Comparison of ENCODE assay signal across 1 cellular context in the genomic region with DNA sequence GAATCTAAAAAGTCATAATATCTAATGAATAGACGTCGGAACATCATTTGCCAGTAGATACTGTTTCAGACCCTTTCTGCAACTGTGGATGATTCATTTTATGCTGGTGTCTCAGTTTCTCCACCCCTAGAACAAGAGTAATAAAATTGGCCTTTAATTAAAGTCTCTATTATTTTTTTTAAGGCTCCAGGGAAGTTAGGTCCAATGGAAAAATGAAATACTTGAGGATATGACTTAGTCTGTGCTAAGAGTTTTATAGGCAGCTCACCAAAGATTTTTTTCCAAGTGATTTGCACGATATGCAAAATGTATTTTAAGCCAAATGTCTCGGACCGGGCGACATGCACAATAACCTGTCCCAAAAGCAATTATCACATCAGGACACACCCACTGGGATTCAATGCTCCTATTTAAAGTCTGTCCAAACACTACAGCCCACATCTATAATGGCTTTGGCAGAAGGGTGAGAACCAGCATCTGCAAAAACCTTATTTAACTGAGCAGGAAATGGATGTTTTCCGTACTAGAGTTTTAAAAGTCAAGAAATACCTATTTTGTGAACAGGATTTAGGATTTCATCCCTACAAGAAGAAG.
TF ChIP-seq lines count a peak whose summit lies in the region.

No MANE protein-coding gene starts in this region.

TF ChIP-seq in HCT116, 20 proteins besides CTCF, POLR2A, EP300 and RAD21 (continued from another document):
- TF ChIP-seq, protein P1, sequence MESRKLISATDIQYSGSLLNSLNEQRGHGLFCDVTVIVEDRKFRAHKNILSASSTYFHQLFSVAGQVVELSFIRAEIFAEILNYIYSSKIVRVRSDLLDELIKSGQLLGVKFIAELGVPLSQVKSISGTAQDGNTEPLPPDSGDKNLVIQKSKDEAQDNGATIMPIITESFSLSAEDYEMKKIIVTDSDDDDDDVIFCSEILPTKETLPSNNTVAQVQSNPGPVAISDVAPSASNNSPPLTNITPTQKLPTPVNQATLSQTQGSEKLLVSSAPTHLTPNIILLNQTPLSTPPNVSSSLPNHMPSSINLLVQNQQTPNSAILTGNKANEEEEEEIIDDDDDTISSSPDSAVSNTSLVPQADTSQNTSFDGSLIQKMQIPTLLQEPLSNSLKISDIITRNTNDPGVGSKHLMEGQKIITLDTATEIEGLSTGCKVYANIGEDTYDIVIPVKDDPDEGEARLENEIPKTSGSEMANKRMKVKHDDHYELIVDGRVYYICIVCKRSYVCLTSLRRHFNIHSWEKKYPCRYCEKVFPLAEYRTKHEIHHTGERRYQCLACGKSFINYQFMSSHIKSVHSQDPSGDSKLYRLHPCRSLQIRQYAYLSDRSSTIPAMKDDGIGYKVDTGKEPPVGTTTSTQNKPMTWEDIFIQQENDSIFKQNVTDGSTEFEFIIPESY (IDR thresholded peaks at IDR 0.05; ENCODE audit: extremely low read depth, insufficient replicate concordance, low read length) = no peak
- no peak for TF ChIP-seq SIN3A (IDR thresholded peaks at IDR 0.05; ENCODE audit: low read depth)
- TF ChIP-seq SRF (IDR thresholded peaks at IDR 0.05; ENCODE audit: low read depth) = no peak
- TF ChIP-seq, protein P2, sequence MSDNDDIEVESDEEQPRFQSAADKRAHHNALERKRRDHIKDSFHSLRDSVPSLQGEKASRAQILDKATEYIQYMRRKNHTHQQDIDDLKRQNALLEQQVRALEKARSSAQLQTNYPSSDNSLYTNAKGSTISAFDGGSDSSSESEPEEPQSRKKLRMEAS (IDR thresholded peaks at IDR 0.05) = no peak
- TF ChIP-seq YY1 (IDR thresholded peaks at IDR 0.05; ENCODE audit: extremely low read depth, insufficient replicate concordance, low read depth, low read length) = no peak
